Comparison of ENCODE assay signal across 17 cellular contexts in genomic region chr11:19597194-19597593, GRCh38.
DNase-seq lines count a peak whose midpoint lies in the region; ATAC-seq, FAIRE-seq and TF ChIP-seq lines count a peak whose summit lies in the region.
"Had no signal": no experiment of that assay in that cellular context is flagged by ENCODE, and none has a peak within 500 bp of the region (broad histone marks: within the 10 kb centered on the region; RNA-seq: fewer than 3 reads in every experiment).

No MANE protein-coding gene starts in this region.

- H3K4me1 Mint-ChIP-seq in glutamatergic neuron (ENCODE audit: low read depth, unreplicated experiment), result peaks cover 22% of the 10 kb centered on the region
- H3K4me1 Mint-ChIP-seq: stimulated activated memory B cell treated with anti-CD40 and anti-IgM and Interleukin-4, amounts not matched to agents 10 μg/mL and 1 μg/mL and 100 μg/mL, for 72 hours had no signal

- peak; percentile 57 for DNase-seq in HFF-Myc (ENCODE audit: extremely low read depth, low read depth)
- DNase-seq in ascending aorta (ENCODE audit: low spot score in 2 of 2), result no peak
- DNase-seq in glutamatergic neuron, result no peak
- peak; percentile 23 for DNase-seq in ureter (ENCODE audit: low spot score)
- no peak for DNase-seq in D721Med (ENCODE audit: insufficient read length, low spot score)
- no peak for DNase-seq in SIG-M5 treated with dmso at 0.1 percent for 504 hours (lab: John Stamatoyannopoulos, UW; ENCODE audit: unreplicated experiment)
- DNase-seq: activated T-cell treated with anti-CD3 and anti-CD28 coated beads, Interleukin-2, amount 50 U/mL, for 72 hours; DND-41; left colon; NCI-H1048; NCI-H526 treated with DMSO at 0.1 percent for 48 hours; SIG-M5; stimulated activated CD4-positive, alpha-beta T cell treated with anti-CD3 and anti-CD28 coated beads, Interleukin-1b, Interleukin-23, amount 100 ng/mL, for 48 hours had no signal

- ATAC-seq in HG03439 (IDR thresholded peaks at IDR 0.05; ENCODE audit: unreplicated experiment), result no peak
- ATAC-seq: activated CD4-positive, CD25-positive, alpha-beta regulatory T cell treated with anti-CD3 and anti-CD28 coated beads, Interleukin-2, amount 50 U/mL, for 24 hours; activated T-cell treated with anti-CD3 and anti-CD28 coated beads, Interleukin-2, amount 50 U/mL, for 72 hours; left colon; stimulated activated memory B cell treated with anti-CD40 and anti-IgM and Interleukin-4, amounts not matched to agents 10 μg/mL and 1 μg/mL and 100 μg/mL, for 72 hours had no signal

- H3K4me1 ChIP-seq in ascending aorta, result peaks cover 18 to 48% of the 10 kb centered on the region in 2 donors

- no peak for FAIRE-seq in D721Med (lab: Jason Lieb, UNC)

- H3K9me3 ChIP-seq in ascending aorta, result no peaks in the 10 kb centered on the region
- H3K9me3 ChIP-seq: esophagus muscularis mucosa had no signal

- H3K36me3 ChIP-seq in ascending aorta, result no peaks in the 10 kb centered on the region
- H3K36me3 ChIP-seq: esophagus muscularis mucosa had no signal

- no peak for TF ChIP-seq CTCF in HFF-Myc (IDR thresholded peaks at IDR 0.05; ENCODE audit: low read depth, low read length, missing control alignments)
- no peak for TF ChIP-seq CTCF in ascending aorta (IDR thresholded peaks at IDR 0.05)
- no peak for TF ChIP-seq CTCF in glutamatergic neuron (IDR thresholded peaks at IDR 0.05; ENCODE audit: partially characterized antibody, unreplicated experiment)
- TF ChIP-seq CTCF in D721Med (IDR thresholded peaks at IDR 0.05; ENCODE audit: insufficient read depth, missing control alignments), result no peak

- intact Hi-C loops in ascending aorta (cut with DNase I), result loop anchor here (5.0 kb wide), 1 partner anchor 130 kb away; no protein-coding TSS in a partner anchor

- no peak overlapping the region for H3K4me3 Mint-ChIP-seq in glutamatergic neuron (ENCODE audit: unreplicated experiment)
- H3K4me3 Mint-ChIP-seq: activated T-cell treated with anti-CD3 and anti-CD28 coated beads, Interleukin-2, amount 50 U/mL, for 72 hours; stimulated activated memory B cell treated with anti-CD40 and anti-IgM and Interleukin-4, amounts not matched to agents 10 μg/mL and 1 μg/mL and 100 μg/mL, for 72 hours had no signal

- no peaks in the 10 kb centered on the region for H3K27me3 ChIP-seq in ascending aorta
- H3K27me3 ChIP-seq: esophagus muscularis mucosa had no signal

- peaks cover 10% of the 10 kb centered on the region for H3K9me3 Mint-ChIP-seq in glutamatergic neuron (ENCODE audit: unreplicated experiment)
- H3K9me3 Mint-ChIP-seq: activated T-cell treated with anti-CD3 and anti-CD28 coated beads, Interleukin-2, amount 50 U/mL, for 72 hours; stimulated activated memory B cell treated with anti-CD40 and anti-IgM and Interleukin-4, amounts not matched to agents 10 μg/mL and 1 μg/mL and 100 μg/mL, for 72 hours had no signal

- H3K27ac Mint-ChIP-seq in glutamatergic neuron (ENCODE audit: unreplicated experiment), result peak overlapping the region; percentile 36
- H3K27ac Mint-ChIP-seq: activated T-cell treated with anti-CD3 and anti-CD28 coated beads, Interleukin-2, amount 50 U/mL, for 72 hours; stimulated activated memory B cell treated with anti-CD40 and anti-IgM and Interleukin-4, amounts not matched to agents 10 μg/mL and 1 μg/mL and 100 μg/mL, for 72 hours had no signal

- peaks cover 1% of the 10 kb centered on the region for H3K27me3 Mint-ChIP-seq in glutamatergic neuron (ENCODE audit: unreplicated experiment)
- H3K27me3 Mint-ChIP-seq: stimulated activated memory B cell treated with anti-CD40 and anti-IgM and Interleukin-4, amounts not matched to agents 10 μg/mL and 1 μg/mL and 100 μg/mL, for 72 hours had no signal

- H3K4me3 ChIP-seq in HFF-Myc (replicated peaks; ENCODE audit: low read depth, low read length) (no peak overlapping the region), ascending aorta (peak overlapping the region; percentile 14 to 60)
- H3K4me3 ChIP-seq: esophagus muscularis mucosa had no signal

- peaks cover 7% of the 10 kb centered on the region for H3K36me3 Mint-ChIP-seq in glutamatergic neuron (ENCODE audit: unreplicated experiment)
- H3K36me3 Mint-ChIP-seq: stimulated activated memory B cell treated with anti-CD40 and anti-IgM and Interleukin-4, amounts not matched to agents 10 μg/mL and 1 μg/mL and 100 μg/mL, for 72 hours had no signal

- peak overlapping the region; percentile 77 to 93 for H3K27ac ChIP-seq in ascending aorta

Comparison
In these comparisons a context has a peak if more than half of its experiments do, and no peak if none do; other contexts are left out.
1. DNase-seq: peak in HFF-Myc (single experiment) and ureter (single experiment); none in ascending aorta (0 of 2), glutamatergic neuron (single experiment), D721Med (single experiment) and SIG-M5 treated with dmso at 0.1 percent for 504 hours (single experiment).